ENCODE assay signal across 1 cellular context in genomic region chr2:28412625-28413151, GRCh38.
TF ChIP-seq lines count a peak whose summit lies in the region.

No MANE protein-coding gene starts in this region.

TF ChIP-seq in HepG2, 621 proteins besides CTCF, POLR2A, EP300 and RAD21:
- TF ChIP-seq ZNF142 (CRISPR knock-in tag; IDR thresholded peaks at IDR 0.05), result no peak
- no peak for TF ChIP-seq ETV5 (CRISPR knock-in tag; IDR thresholded peaks at IDR 0.05; ENCODE audit: borderline replicate concordance)
- TF ChIP-seq ZNF580 (CRISPR knock-in tag; IDR thresholded peaks at IDR 0.05; ENCODE audit: borderline replicate concordance, low read depth), result no peak
- TF ChIP-seq POLR2G (IDR thresholded peaks at IDR 0.05; ENCODE audit: low read depth, low read length), result 0 out of 2 replicates have a peak, but pooled peaks have one; percentile 25
- TF ChIP-seq CCDC6 (CRISPR knock-in tag; IDR thresholded peaks at IDR 0.05), result no peak
- no peak for TF ChIP-seq ZNF274 (CRISPR knock-in tag; IDR thresholded peaks at IDR 0.05)
- no peak for TF ChIP-seq DDIT3 (CRISPR knock-in tag; IDR thresholded peaks at IDR 0.05)
